In genomic region chr10:129047585-129047984, GRCh38 we compare ENCODE assay signal across 7 cellular contexts.
"Had no signal": no experiment of that assay in that cellular context is flagged by ENCODE, and none has a peak within 500 bp of the region (broad histone marks: within the 10 kb centered on the region; RNA-seq: fewer than 3 reads in every experiment).

No MANE protein-coding gene starts in this region.

- H3K4me3 Mint-ChIP-seq: IgD-negative memory B cell had no signal

- H3K27ac Mint-ChIP-seq: IgD-negative memory B cell had no signal

- DNase-seq: KBM-7, KG1 had no signal

- FAIRE-seq: HepG2, HTR-8/SVneo, K562 had no signal

- ATAC-seq: HepG2, K562 had no signal

- H3K4me3 ChIP-seq: K562 had no signal

- H3K27ac ChIP-seq: HL-60 had no signal

- H3K36me3 Mint-ChIP-seq: IgD-negative memory B cell had no signal
